In genomic region chr16:58129097-58129936, GRCh38 we compare ENCODE assay signal across 8 cellular contexts. TPM values are rescaled to one million over a fixed set of nuclear protein-coding genes. Genes with fewer than 3 reads are reported as not detected.
A peak's percentile ranks its signal among the peaks of the same experiment; 100 is the strongest.
DNase-seq lines count a peak whose midpoint lies in the region; ATAC-seq and TF ChIP-seq lines count a peak whose summit lies in the region.

Gene CFAP20, minus strand, starts transcription at chr16:58129381. Its CDS starts 266 bp downstream, at chr16:58129115.

- ATAC-seq in GM19395 (IDR thresholded peaks at IDR 0.05; ENCODE audit: unreplicated experiment) (peak; percentile 88), HG03565 (IDR thresholded peaks at IDR 0.05; ENCODE audit: unreplicated experiment) (peak; percentile 78), left lobe of liver (peak; percentile 89)

- no peaks in the 10 kb centered on the region for H3K27me3 Mint-ChIP-seq in dendritic cell treated with granulocyte-macrophage colony-stimulating factor and Interleukin-4, amounts not matched to agents 40 ng/mL and 50 ng/mL, for 4 days

- H3K4me3 Mint-ChIP-seq in dendritic cell treated with granulocyte-macrophage colony-stimulating factor and Interleukin-4, amounts not matched to agents 40 ng/mL and 50 ng/mL, for 4 days = peak within 1 kb of the TSS; percentile 71

- H3K27ac Mint-ChIP-seq in dendritic cell treated with granulocyte-macrophage colony-stimulating factor and Interleukin-4, amounts not matched to agents 40 ng/mL and 50 ng/mL, for 4 days = peak within 1 kb of the TSS; percentile 84

- intact Hi-C loops in dendritic cell treated with granulocyte-macrophage colony-stimulating factor and Interleukin-4, amounts not matched to agents 40 ng/mL and 50 ng/mL, for 4 days (cut with micrococcal nuclease) = loop anchor here (5.0 to 10.0 kb wide), 3 partner anchors 235 to 395 kb away; partner anchors contain the start of genes KATNB1 and KIFC3

- peak within 1 kb of the TSS; percentile 86 for H3K27ac ChIP-seq in C4-2B

- DNase-seq in NCI-H774 (lab: John Stamatoyannopoulos, UW) (peak; percentile 99), left lobe of liver (ENCODE audit: low spot score) (peak; percentile 99)
- DNase-seq in activated CD4-positive, alpha-beta T cell treated with anti-CD3 and anti-CD28 coated beads, Interleukin-2, amount 50 U/mL, for 4 hours = peak; percentile 95 to 96
- DNase-seq in stimulated activated CD4-positive, alpha-beta T cell treated with anti-CD3 and anti-CD28 coated beads, Interleukin-2, amount 100 ng/mL, for 4 hours (ENCODE audit: low read depth) = peak; percentile 95

- peaks cover 6% of the 10 kb centered on the region for H3K36me3 Mint-ChIP-seq in dendritic cell treated with granulocyte-macrophage colony-stimulating factor and Interleukin-4, amounts not matched to agents 40 ng/mL and 50 ng/mL, for 4 days (ENCODE audit: low read depth)

- no peak for TF ChIP-seq CTCF in C4-2B (conservative IDR thresholded peaks at IDR 0.05)

- no peaks in the 10 kb centered on the region for H3K9me3 Mint-ChIP-seq in dendritic cell treated with granulocyte-macrophage colony-stimulating factor and Interleukin-4, amounts not matched to agents 40 ng/mL and 50 ng/mL, for 4 days

- H3K4me1 Mint-ChIP-seq in dendritic cell treated with granulocyte-macrophage colony-stimulating factor and Interleukin-4, amounts not matched to agents 40 ng/mL and 50 ng/mL, for 4 days (ENCODE audit: low read depth) = peaks cover 21% of the 10 kb centered on the region

RNA-seq across cellular contexts. Expression of gene CFAP20, which starts in this region (rescaled TPM):
- 19.2 TPM for total RNA-seq in left lobe of liver

Comparison
In these comparisons a context has a peak if more than half of its experiments do, and no peak if none do; other contexts are left out.
1. Peak in every context shown above with its lines: DNase-seq, ATAC-seq and H3K27ac ChIP-seq.